13 cellular contexts compared by ENCODE assay signal in the genomic region with DNA sequence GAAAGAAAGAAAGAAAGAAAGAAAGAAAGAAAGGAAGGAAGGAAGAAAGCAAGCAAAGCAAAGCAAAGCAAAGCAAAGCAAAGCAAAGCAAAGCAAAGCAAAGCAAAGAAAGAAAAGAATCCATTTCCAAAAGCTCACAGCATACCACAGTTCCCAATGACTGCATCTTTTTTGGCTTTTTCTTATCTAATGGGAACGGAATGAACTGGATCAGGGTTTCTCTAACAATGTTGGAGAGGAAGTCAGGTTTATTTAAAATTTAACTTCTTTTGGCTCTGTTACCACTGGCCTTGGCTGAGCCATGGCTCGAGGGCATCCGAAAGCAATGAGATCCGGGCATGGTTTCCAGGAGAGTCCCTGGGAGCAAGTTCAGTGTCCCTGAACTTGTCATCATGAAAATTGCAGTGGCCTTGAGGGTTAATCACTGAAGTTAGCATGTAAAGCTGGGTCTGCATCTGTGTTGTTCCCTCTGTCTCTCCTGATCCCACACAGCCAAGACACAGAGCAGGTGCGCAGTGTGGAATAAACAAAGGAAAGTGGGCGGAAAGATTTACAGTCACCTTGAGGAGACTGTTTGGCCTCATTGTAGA. TPM values are rescaled to one million over a fixed set of nuclear protein-coding genes. Genes with fewer than 3 reads are reported as not detected.
A peak's percentile ranks its signal among the peaks of the same experiment; 100 is the strongest.
DNase-seq lines count a peak whose midpoint lies in the region; ATAC-seq, FAIRE-seq and TF ChIP-seq lines count a peak whose summit lies in the region.
"Had no signal": no experiment of that assay in that cellular context is flagged by ENCODE, and none has a peak within 500 bp of the region (broad histone marks: within the 10 kb centered on the region; RNA-seq: fewer than 3 reads in every experiment).

No MANE protein-coding gene starts in this region.

- H3K9me1 ChIP-seq in keratinocyte (ENCODE audit: control insufficient read depth, extremely low read depth, insufficient read depth, low read length): no peaks in the 10 kb centered on the region

- no peaks in the 10 kb centered on the region for H3K9me3 ChIP-seq in GM23248 (ENCODE audit: low read depth)
- no peaks in the 10 kb centered on the region for H3K9me3 ChIP-seq in keratinocyte (ENCODE audit: control insufficient read depth, low read depth, low read length)
- H3K9me3 ChIP-seq in skeletal muscle satellite cell (replicated peaks; ENCODE audit: low read length): no peaks in the 10 kb centered on the region

- 59 to 64% methylated on average over 6 of the region's 6 CpGs for WGBS in GM23248 (ENCODE audit: low coverage in 1 of 2, low lambda C conversion rate in 2 of 2, missing lambda C conversion rate in 2 of 2), 2 experiments

- H3K4me3 Mint-ChIP-seq in natural killer cell: no peak overlapping the region
- H3K4me3 Mint-ChIP-seq: activated T-cell treated with anti-CD3 and anti-CD28 coated beads, Interleukin-2, amount 50 U/mL, for 24 hours had no signal

- peaks cover 0 to 7% of the 10 kb centered on the region in 2 donors for H3K4me1 Mint-ChIP-seq in natural killer cell

- H3K36me3 Mint-ChIP-seq in natural killer cell: no peaks in the 10 kb centered on the region

- intact Hi-C loops in natural killer cell (cut with micrococcal nuclease): no loop called here

- H3K4me3 ChIP-seq in GM23248 (no peak overlapping the region), choroid plexus epithelial cell (ENCODE audit: low read depth, low read length) (no peak overlapping the region), keratinocyte (ENCODE audit: control insufficient read depth in 2 of 3, extremely low read depth in 1 of 3, insufficient read depth in 2 of 3, low read depth in 1 of 3, low read length in 3 of 3) (peak overlapping the region in 2 of 3 experiments; percentile 20 to 32), skeletal muscle satellite cell (ENCODE audit: low read length) (no peak overlapping the region)

- H3K36me3 ChIP-seq in GM23248 (ENCODE audit: low read depth) (no peaks in the 10 kb centered on the region), keratinocyte (ENCODE audit: control insufficient read depth in 2 of 2, extremely low read depth in 1 of 2, insufficient read depth in 2 of 2, low read length in 2 of 2) (no peaks in the 10 kb centered on the region), skeletal muscle satellite cell (ENCODE audit: insufficient read depth, low read length) (no peaks in the 10 kb centered on the region)

- H3K9me3 Mint-ChIP-seq in natural killer cell: no peaks in the 10 kb centered on the region

- H3K27ac ChIP-seq in GM23248: no peak overlapping the region
- H3K27ac ChIP-seq in keratinocyte (ENCODE audit: control insufficient read depth, insufficient read depth, low read length): peak overlapping the region; percentile 66

- dilution Hi-C loops in keratinocyte (cut with MboI; ENCODE audit: extremely low pct_ligation_motif_present, low sequenced_read_pairs): no loop called here

- no peak for ATAC-seq in GM18861 (IDR thresholded peaks at IDR 0.05; ENCODE audit: unreplicated experiment)
- ATAC-seq in natural killer cell: no peak

- H3K4me2 ChIP-seq in GM23248 (ENCODE audit: unreplicated experiment) (no peak overlapping the region), keratinocyte (ENCODE audit: control insufficient read depth, extremely low read depth, insufficient read depth, low read depth, low read length) (peak overlapping the region; percentile 76), skeletal muscle satellite cell (ENCODE audit: low read length) (peak overlapping the region; percentile 59)

- H4K20me1 ChIP-seq in GM23248 (ENCODE audit: insufficient read depth) (no peaks in the 10 kb centered on the region), keratinocyte (ENCODE audit: control insufficient read depth, extremely low read depth, insufficient read depth, low read length) (no peaks in the 10 kb centered on the region)

- DNase-seq in GM23248: peak; percentile 7
- peak; percentile 63 for DNase-seq in choroid plexus epithelial cell (ENCODE audit: low read depth)
- peak; percentile 30 for DNase-seq in keratinocyte (ENCODE audit: low read depth, low spot score)
- no peak for DNase-seq in islet precursor cell
- DNase-seq in natural killer cell: no peak
- no peak for DNase-seq in NCI-H510A (lab: John Stamatoyannopoulos, UW)
- DNase-seq: activated T-cell treated with anti-CD3 and anti-CD28 coated beads, Interleukin-2, amount 50 U/mL, for 24 hours; C1 segment of cervical spinal cord; midbrain; NCI-H1694 treated with DMSO at 0.1 percent for 48 hours had no signal

- H3K79me2 ChIP-seq in GM23248 (ENCODE audit: insufficient read depth) (no peaks in the 10 kb centered on the region), keratinocyte (ENCODE audit: control insufficient read depth, insufficient read depth, low read length) (no peaks in the 10 kb centered on the region)

- no peak overlapping the region for H2AFZ ChIP-seq in GM23248
- H2AFZ ChIP-seq in keratinocyte (ENCODE audit: control insufficient read depth, low read length): peak overlapping the region; percentile 71

- in situ Hi-C loops in GM23248 (cut with MboI): no loop called here

- no peak overlapping the region for H3K27ac Mint-ChIP-seq in natural killer cell
- H3K27ac Mint-ChIP-seq: activated T-cell treated with anti-CD3 and anti-CD28 coated beads, Interleukin-2, amount 50 U/mL, for 24 hours had no signal

- H3K9ac ChIP-seq in GM23248 (no peak overlapping the region), keratinocyte (ENCODE audit: control insufficient read depth, extremely low read depth, insufficient read depth, low read length) (peak overlapping the region; percentile 37), skeletal muscle satellite cell (ENCODE audit: low read depth, low read length) (peak overlapping the region; percentile 62)

- H3K27me3 Mint-ChIP-seq in natural killer cell (ENCODE audit: low read depth in 2 of 2): peaks cover 15 to 21% of the 10 kb centered on the region in 2 donors

- no peaks in the 10 kb centered on the region for H3K9me2 ChIP-seq in GM23248 (ENCODE audit: insufficient read depth)

- peak; percentile 87 for FAIRE-seq in keratinocyte (lab: Jason Lieb, UNC)
- FAIRE-seq: bronchial epithelial cell had no signal

- H3K27me3 ChIP-seq in GM23248 (replicated peaks; ENCODE audit: insufficient read depth) (no peaks in the 10 kb centered on the region), keratinocyte (ENCODE audit: control insufficient read depth, extremely low read depth, insufficient read depth, low read length) (no peaks in the 10 kb centered on the region), skeletal muscle satellite cell (ENCODE audit: control insufficient read depth, insufficient read depth, low read length) (no peaks in the 10 kb centered on the region)

- H3F3A ChIP-seq in GM23248 (ENCODE audit: insufficient read depth): no peaks in the 10 kb centered on the region

- TF ChIP-seq CTCF in choroid plexus epithelial cell (conservative IDR thresholded peaks at IDR 0.05; ENCODE audit: low read depth, low read length): no peak
- TF ChIP-seq CTCF in keratinocyte (optimal IDR thresholded peaks at IDR 0.05 in 1 of 3, IDR thresholded peaks at IDR 0.05 in 1 of 3, conservative IDR thresholded peaks at IDR 0.05 in 1 of 3; ENCODE audit: extremely low read depth in 1 of 3, insufficient read depth in 2 of 3, low read length in 3 of 3): no peak
- no peak for TF ChIP-seq CTCF in natural killer cell (IDR thresholded peaks at IDR 0.05)

- H3K4me1 ChIP-seq in GM23248 (ENCODE audit: insufficient read depth) (peaks cover 12% of the 10 kb centered on the region; the same call in 1 of the 2 replicates), keratinocyte (ENCODE audit: control insufficient read depth, extremely low read depth, insufficient read depth, low read length) (peaks cover 43% of the 10 kb centered on the region), skeletal muscle satellite cell (ENCODE audit: control insufficient read depth, insufficient read depth, low read length) (peaks cover 44% of the 10 kb centered on the region)

RNA-seq across cellular contexts. Expression of a gene that starts 34.6 kb away (rescaled TPM):
- total RNA-seq in GM23248 (2014; rRNA removed; shearing (Covaris generic)): 19.8 and 20.9 TPM in 2 replicates
- 29.0 and 30.3 TPM in 2 replicates for polyA plus RNA-seq in GM23248 (2016; fragmentation: Nextera tagmentation; extraction: Ambion mirVana)
- polyA plus RNA-seq in keratinocyte: 21.3 to 81.1 TPM (median 43.3 TPM) in 3 replicates
- 29.9 TPM for polyA plus RNA-seq in keratinocyte (2011; ENCODE audit: low read depth)
- polyA plus RNA-seq in keratinocyte (2011; cell fraction: cytosol; rRNA removed): 37.8 and 40.3 TPM in 2 replicates
- 92.6 and 107 TPM in 2 replicates for polyA plus RNA-seq in keratinocyte (2011; cell fraction: nucleus; rRNA removed)
- 26.6 and 60.1 TPM in 2 replicates for polyA plus RNA-seq in keratinocyte (2012; ENCODE audit: low replicate concordance)
- polyA minus RNA-seq in keratinocyte: 25.6 to 75.7 TPM (median 39.7 TPM) in 3 replicates
- polyA minus RNA-seq in keratinocyte (2011; cell fraction: cytosol; rRNA and poly(A)+ RNA removed): 19.2 TPM
- polyA minus RNA-seq in keratinocyte (2011; cell fraction: nucleus; rRNA and poly(A)+ RNA removed): 42.5 and 79.0 TPM in 2 replicates
- total RNA-seq in skeletal muscle satellite cell (2012; rRNA removed): 26.1 and 32.8 TPM in 2 replicates
- 100 to 1,000 TPM in 1 of 3 donors, 10 to 100 TPM in 2; 90.5 to 128 (median 99.0) TPM for total RNA-seq in natural killer cell

Comparison
In these comparisons a context has a peak if more than half of its experiments do, and no peak if none do; other contexts are left out.
1. DNase-seq: peak in GM23248 (single experiment), choroid plexus epithelial cell (single experiment) and keratinocyte (single experiment); none in islet precursor cell (single experiment), natural killer cell (single experiment) and NCI-H510A (single experiment).
2. H3K4me3 ChIP-seq: peak in keratinocyte (2 of 3); none in GM23248 (single experiment), choroid plexus epithelial cell (single experiment) and skeletal muscle satellite cell (single experiment).